8 cellular contexts compared by ENCODE assay signal in the genomic region with DNA sequence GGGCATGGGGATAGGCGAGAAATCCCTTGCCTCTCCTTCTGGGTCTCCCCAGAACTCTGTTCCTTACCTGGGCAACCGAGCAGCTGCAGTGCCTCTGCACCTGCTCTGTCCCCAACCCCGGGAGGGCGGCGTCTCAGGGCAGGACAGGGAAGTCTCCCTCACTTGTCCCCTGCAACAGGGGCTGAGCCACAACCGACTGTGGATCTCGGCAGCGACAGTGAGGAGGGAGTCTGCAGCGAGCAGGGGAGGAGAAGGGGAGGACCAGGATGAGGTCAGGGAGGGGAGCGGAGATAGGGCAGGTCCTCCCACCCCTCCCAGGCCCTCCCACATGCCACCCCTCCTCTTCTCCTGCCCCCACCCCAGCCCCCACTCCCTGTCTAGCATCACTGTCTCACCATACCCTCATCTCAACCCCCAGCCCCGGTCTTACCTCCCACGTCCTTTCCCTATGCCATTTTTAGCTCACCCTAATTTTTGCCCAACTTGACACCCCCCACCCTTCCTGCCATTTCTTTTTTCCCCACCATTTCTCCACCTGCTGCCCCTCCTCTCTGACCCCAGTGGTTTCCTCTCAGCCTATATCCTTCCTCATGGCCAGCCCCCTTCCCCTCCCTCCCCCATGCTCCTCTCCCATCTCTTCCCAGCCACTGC. TPM values are rescaled to one million over a fixed set of nuclear protein-coding genes. Genes with fewer than 3 reads are reported as not detected.
A peak's percentile ranks its signal among the peaks of the same experiment; 100 is the strongest.
DNase-seq lines count a peak whose midpoint lies in the region; ATAC-seq, FAIRE-seq and TF ChIP-seq lines count a peak whose summit lies in the region.

A gene with protein sequence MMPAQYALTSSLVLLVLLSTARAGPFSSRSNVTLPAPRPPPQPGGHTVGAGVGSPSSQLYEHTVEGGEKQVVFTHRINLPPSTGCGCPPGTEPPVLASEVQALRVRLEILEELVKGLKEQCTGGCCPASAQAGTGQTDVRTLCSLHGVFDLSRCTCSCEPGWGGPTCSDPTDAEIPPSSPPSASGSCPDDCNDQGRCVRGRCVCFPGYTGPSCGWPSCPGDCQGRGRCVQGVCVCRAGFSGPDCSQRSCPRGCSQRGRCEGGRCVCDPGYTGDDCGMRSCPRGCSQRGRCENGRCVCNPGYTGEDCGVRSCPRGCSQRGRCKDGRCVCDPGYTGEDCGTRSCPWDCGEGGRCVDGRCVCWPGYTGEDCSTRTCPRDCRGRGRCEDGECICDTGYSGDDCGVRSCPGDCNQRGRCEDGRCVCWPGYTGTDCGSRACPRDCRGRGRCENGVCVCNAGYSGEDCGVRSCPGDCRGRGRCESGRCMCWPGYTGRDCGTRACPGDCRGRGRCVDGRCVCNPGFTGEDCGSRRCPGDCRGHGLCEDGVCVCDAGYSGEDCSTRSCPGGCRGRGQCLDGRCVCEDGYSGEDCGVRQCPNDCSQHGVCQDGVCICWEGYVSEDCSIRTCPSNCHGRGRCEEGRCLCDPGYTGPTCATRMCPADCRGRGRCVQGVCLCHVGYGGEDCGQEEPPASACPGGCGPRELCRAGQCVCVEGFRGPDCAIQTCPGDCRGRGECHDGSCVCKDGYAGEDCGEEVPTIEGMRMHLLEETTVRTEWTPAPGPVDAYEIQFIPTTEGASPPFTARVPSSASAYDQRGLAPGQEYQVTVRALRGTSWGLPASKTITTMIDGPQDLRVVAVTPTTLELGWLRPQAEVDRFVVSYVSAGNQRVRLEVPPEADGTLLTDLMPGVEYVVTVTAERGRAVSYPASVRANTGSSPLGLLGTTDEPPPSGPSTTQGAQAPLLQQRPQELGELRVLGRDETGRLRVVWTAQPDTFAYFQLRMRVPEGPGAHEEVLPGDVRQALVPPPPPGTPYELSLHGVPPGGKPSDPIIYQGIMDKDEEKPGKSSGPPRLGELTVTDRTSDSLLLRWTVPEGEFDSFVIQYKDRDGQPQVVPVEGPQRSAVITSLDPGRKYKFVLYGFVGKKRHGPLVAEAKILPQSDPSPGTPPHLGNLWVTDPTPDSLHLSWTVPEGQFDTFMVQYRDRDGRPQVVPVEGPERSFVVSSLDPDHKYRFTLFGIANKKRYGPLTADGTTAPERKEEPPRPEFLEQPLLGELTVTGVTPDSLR (N-terminal part only) (minus strand): TSS at position 225 of the 651 bp plus-strand sequence. CDS start 11,140 bp downstream, outside the sequence.

- H4K20me1 ChIP-seq in keratinocyte (ENCODE audit: control insufficient read depth, extremely low read depth, insufficient read depth, low read length), result no peaks in the 10 kb centered on the region

- H2AFZ ChIP-seq in keratinocyte (ENCODE audit: control insufficient read depth, low read length), result no peak within 1 kb of the TSS

- no peak within 1 kb of the TSS for H3K4me3 Mint-ChIP-seq in activated T-helper 17 cell treated with anti-CD3 and anti-CD28 coated beads, Interleukin-2, amount 50 U/mL, for 72 hours

- TF ChIP-seq POLR2A in spleen (IDR thresholded peaks at IDR 0.05), result peak in 1 of 3 donors; percentile 17

- 2 to 12% (median 7%) methylated on average over 10 to 12 of the region's 12 CpGs for WGBS in spleen, 5 donors

- peak within 1 kb of the TSS; percentile 63 for H3K27ac Mint-ChIP-seq in activated T-helper 17 cell treated with anti-CD3 and anti-CD28 coated beads, Interleukin-2, amount 50 U/mL, for 72 hours

- H3K4me3 ChIP-seq in H7 (ENCODE audit: insufficient read depth, low read depth, low read length), result no peak within 1 kb of the TSS; the same call in 1 of the 2 replicates
- H3K4me3 ChIP-seq in keratinocyte (ENCODE audit: control insufficient read depth in 2 of 3, extremely low read depth in 1 of 3, insufficient read depth in 2 of 3, low read depth in 1 of 3, low read length in 3 of 3), result no peak within 1 kb of the TSS
- peak within 1 kb of the TSS; percentile 10 to 68 (median 39) for H3K4me3 ChIP-seq in spleen

- intact Hi-C loops in spleen (cut with DNase I; ENCODE audit: low total_unique reads), result no loop called here

- H3K79me2 ChIP-seq in keratinocyte (ENCODE audit: control insufficient read depth, insufficient read depth, low read length), result no peaks in the 10 kb centered on the region

- peaks cover 16% of the 10 kb centered on the region for H3K4me1 Mint-ChIP-seq in activated T-helper 17 cell treated with anti-CD3 and anti-CD28 coated beads, Interleukin-2, amount 50 U/mL, for 72 hours

- H3K9ac ChIP-seq in keratinocyte (ENCODE audit: control insufficient read depth, extremely low read depth, insufficient read depth, low read length), result no peak within 1 kb of the TSS

- H3K4me2 ChIP-seq in keratinocyte (ENCODE audit: control insufficient read depth, extremely low read depth, insufficient read depth, low read depth, low read length), result peak within 1 kb of the TSS; percentile 41

- no peak for ATAC-seq in activated T-helper 17 cell treated with anti-CD3 and anti-CD28 coated beads, Interleukin-2, amount 50 U/mL, for 72 hours (replicated peaks)
- ATAC-seq in HG03108 (IDR thresholded peaks at IDR 0.05; ENCODE audit: unreplicated experiment), result no peak
- no peak for ATAC-seq in HG03571 (IDR thresholded peaks at IDR 0.05; ENCODE audit: unreplicated experiment)

- peaks cover 24% of the 10 kb centered on the region for H3K4me1 ChIP-seq in keratinocyte (ENCODE audit: control insufficient read depth, extremely low read depth, insufficient read depth, low read length)
- H3K4me1 ChIP-seq in spleen, result peaks cover 9 to 89% (median 55%) of the 10 kb centered on the region in 6 donors

- DNase-seq in H7 (peak; percentile 77), keratinocyte (ENCODE audit: low read depth, low spot score) (no peak), spleen (no peak), kidney tubule cell (ENCODE audit: low spot score) (no peak), NCI-H1092 (lab: John Stamatoyannopoulos, UW) (no peak)

- dilution Hi-C loops in keratinocyte (cut with MboI; ENCODE audit: extremely low pct_ligation_motif_present, low sequenced_read_pairs), result no loop called here

- H3K27ac ChIP-seq in keratinocyte (ENCODE audit: control insufficient read depth, insufficient read depth, low read length) (no peak within 1 kb of the TSS), spleen (peak within 1 kb of the TSS; percentile 36 to 83 (median 78))

- no peak for FAIRE-seq in keratinocyte (lab: Jason Lieb, UNC)

- H3K9me3 Mint-ChIP-seq in activated T-helper 17 cell treated with anti-CD3 and anti-CD28 coated beads, Interleukin-2, amount 50 U/mL, for 72 hours, result no peaks in the 10 kb centered on the region

- no peak for TF ChIP-seq CTCF in keratinocyte (optimal IDR thresholded peaks at IDR 0.05 in 1 of 3, IDR thresholded peaks at IDR 0.05 in 1 of 3, conservative IDR thresholded peaks at IDR 0.05 in 1 of 3; ENCODE audit: extremely low read depth in 1 of 3, insufficient read depth in 2 of 3, low read length in 3 of 3)
- TF ChIP-seq CTCF in spleen (IDR thresholded peaks at IDR 0.05 in 8 of 11, conservative IDR thresholded peaks at IDR 0.05 in 3 of 11), result no peak

- H3K27me3 ChIP-seq in H7 (ENCODE audit: control insufficient read depth, insufficient read depth, low read length) (peaks cover 20% of the 10 kb centered on the region), keratinocyte (ENCODE audit: control insufficient read depth, extremely low read depth, insufficient read depth, low read length) (peaks cover 9% of the 10 kb centered on the region), spleen (replicated peaks in 1 of 7) (peaks cover 0 to 28% (median 0%) of the 10 kb centered on the region in 7 donors)

- no peaks in the 10 kb centered on the region for H3K9me3 ChIP-seq in keratinocyte (ENCODE audit: control insufficient read depth, low read depth, low read length)
- H3K9me3 ChIP-seq in spleen, result no peaks in the 10 kb centered on the region

- H3K36me3 ChIP-seq in H7 (replicated peaks; ENCODE audit: control insufficient read depth, insufficient read depth, low read length) (no peaks in the 10 kb centered on the region), keratinocyte (ENCODE audit: control insufficient read depth in 2 of 2, extremely low read depth in 1 of 2, insufficient read depth in 2 of 2, low read length in 2 of 2) (peaks cover 2 to 5% of the 10 kb centered on the region in 2 experiments), spleen (peaks cover 0 to 35% (median 0%) of the 10 kb centered on the region in 6 donors)

- H3K36me3 Mint-ChIP-seq in activated T-helper 17 cell treated with anti-CD3 and anti-CD28 coated beads, Interleukin-2, amount 50 U/mL, for 72 hours (ENCODE audit: low read depth), result no peaks in the 10 kb centered on the region

- no peaks in the 10 kb centered on the region for H3K9me1 ChIP-seq in keratinocyte (ENCODE audit: control insufficient read depth, extremely low read depth, insufficient read depth, low read length)

- peaks cover 31% of the 10 kb centered on the region for H3K27me3 Mint-ChIP-seq in activated T-helper 17 cell treated with anti-CD3 and anti-CD28 coated beads, Interleukin-2, amount 50 U/mL, for 72 hours

RNA-seq across cellular contexts. Expression of the gene that starts here (rescaled TPM):
- total RNA-seq in H7 (2014; rRNA removed; shearing (Covaris generic)), result 2.7 and 4.4 TPM in 2 replicates
- 10 to 100 TPM in 1 of 2 donors, 1 to 10 TPM in 1; 7.2 to 26.8 TPM for total RNA-seq in activated T-helper 17 cell treated with anti-CD3 and anti-CD28 coated beads, Interleukin-2, amount 50 U/mL, for 72 hours
- 0.02 to 0.25 TPM (median 0.06 TPM) in 3 replicates for polyA plus RNA-seq in keratinocyte
- 1.2 TPM for polyA plus RNA-seq in keratinocyte (2011; ENCODE audit: low read depth)
- 0.01 TPM in 2 replicates for polyA plus RNA-seq in keratinocyte (2011; cell fraction: cytosol; rRNA removed)
- 0.22 and 0.29 TPM in 2 replicates for polyA plus RNA-seq in keratinocyte (2011; cell fraction: nucleus; rRNA removed)
- polyA plus RNA-seq in keratinocyte (2012; ENCODE audit: low replicate concordance), result 0.17 and 1.5 TPM in 2 replicates
- polyA minus RNA-seq in keratinocyte, result under 0.01 to 0.43 TPM (median 0.30 TPM) in 3 replicates
- polyA minus RNA-seq in keratinocyte (2011; cell fraction: cytosol; rRNA and poly(A)+ RNA removed), result not detected
- polyA minus RNA-seq in keratinocyte (2011; cell fraction: nucleus; rRNA and poly(A)+ RNA removed), result 0.39 and 0.95 TPM in 2 replicates
- total RNA-seq in spleen, result 100 to 1,000 TPM in 2 of 7 donors, 10 to 100 TPM in 5; 37.6 to 117 (median 72.7) TPM
- 10 to 100 TPM; 13.7 to 39.3 (median 32.5) TPM for polyA plus RNA-seq in spleen

Comparison
In these comparisons a context has a peak if more than half of its experiments do, and no peak if none do; other contexts are left out.
1. RNA of the gene that starts here (polyA plus RNA-seq): 13.7 to 39.3 TPM in spleen; 0.01 to 1.5 TPM in keratinocyte; every median in the first group is over 4 times any median in the second.
2. H3K4me3 ChIP-seq: peak in spleen (8 of 8); none in H7 (single experiment) and keratinocyte (0 of 3).